Comparison of ENCODE assay signal across 17 cellular contexts in genomic region chr9:16553869-16554540, GRCh38.
"Had no signal": no experiment of that assay in that cellular context is flagged by ENCODE, and none has a peak within 500 bp of the region (broad histone marks: within the 10 kb centered on the region; RNA-seq: fewer than 3 reads in every experiment).

No MANE protein-coding gene starts in this region.

- H3K4me1 ChIP-seq: parathyroid adenoma had no signal

- H3K9me3 Mint-ChIP-seq: activated T-cell treated with anti-CD3 and anti-CD28 coated beads, Interleukin-2, amount 50 U/mL, for 4 hours; immature natural killer cell; neural crest cell; stimulated activated naive CD8-positive, alpha-beta T cell treated with anti-CD3 and anti-CD28 coated beads, Interleukin-15, amount 100 ng/mL, for 72 hours had no signal

- ATAC-seq: activated naive CD4-positive, alpha-beta T cell treated with anti-CD3 and anti-CD28 coated beads, Interleukin-2, amount 50 U/mL, for 72 hours; activated T-cell treated with anti-CD3 and anti-CD28 coated beads, Interleukin-2, amount 50 U/mL, for 4 hours; stimulated activated naive CD8-positive, alpha-beta T cell treated with anti-CD3 and anti-CD28 coated beads, Interleukin-15, amount 100 ng/mL, for 72 hours had no signal

- H3K4me3 ChIP-seq: coronary artery, thoracic aorta had no signal

- H3K4me3 Mint-ChIP-seq: activated CD4-positive, alpha-beta memory T cell treated with anti-CD3 and anti-CD28 coated beads for 36 hours; activated T-cell treated with anti-CD3 and anti-CD28 coated beads, Interleukin-2, amount 50 U/mL, for 4 hours; immature natural killer cell; memory B cell; neural crest cell; stimulated activated naive CD8-positive, alpha-beta T cell treated with anti-CD3 and anti-CD28 coated beads, Interleukin-15, amount 100 ng/mL, for 72 hours had no signal

- H3K4me1 Mint-ChIP-seq: memory B cell; neural crest cell; stimulated activated naive CD8-positive, alpha-beta T cell treated with anti-CD3 and anti-CD28 coated beads, Interleukin-15, amount 100 ng/mL, for 72 hours had no signal

- H3K9me3 ChIP-seq: thoracic aorta had no signal

- H3K27ac ChIP-seq: coronary artery, parathyroid adenoma, thoracic aorta had no signal

- H3K9ac ChIP-seq: parathyroid adenoma had no signal

- H3K27me3 Mint-ChIP-seq: activated CD4-positive, alpha-beta memory T cell treated with anti-CD3 and anti-CD28 coated beads for 36 hours; memory B cell; stimulated activated naive CD8-positive, alpha-beta T cell treated with anti-CD3 and anti-CD28 coated beads, Interleukin-15, amount 100 ng/mL, for 72 hours had no signal

- H3K27ac Mint-ChIP-seq: activated CD4-positive, alpha-beta memory T cell treated with anti-CD3 and anti-CD28 coated beads for 36 hours; activated naive CD4-positive, alpha-beta T cell treated with anti-CD3 and anti-CD28 coated beads, Interleukin-2, amount 50 U/mL, for 72 hours; memory B cell; stimulated activated naive CD8-positive, alpha-beta T cell treated with anti-CD3 and anti-CD28 coated beads, Interleukin-15, amount 100 ng/mL, for 72 hours had no signal

- DNase-seq: activated CD4-positive, alpha-beta memory T cell treated with anti-CD3 and anti-CD28 coated beads for 36 hours; activated CD4-positive, CD25-positive, alpha-beta regulatory T cell treated with anti-CD3 and anti-CD28 coated beads, Interleukin-2, amount 50 U/mL, for 72 hours; activated effector memory CD4-positive, alpha-beta T cell treated with anti-CD3 and anti-CD28 coated beads, Interleukin-2, amount 50 U/mL, for 16 hours; activated T-cell treated with anti-CD3 and anti-CD28 coated beads, Interleukin-2, amount 50 U/mL, for 4 hours; amygdala; effector CD4-positive, alpha-beta T cell; immature natural killer cell; stimulated activated CD4-positive, alpha-beta T cell treated with anti-CD3 and anti-CD28 coated beads, Interleukin-15, amount 100 ng/mL, for 24 hours; stimulated activated CD4-positive, alpha-beta T cell treated with anti-CD3 and anti-CD28 coated beads, Interleukin-4, amount 100 ng/mL, for 4 hours; stimulated activated naive CD8-positive, alpha-beta T cell treated with anti-CD3 and anti-CD28 coated beads, Interleukin-15, amount 100 ng/mL, for 72 hours; T-helper 2 cell had no signal

- H3K36me3 ChIP-seq: thoracic aorta had no signal

- H2AFZ ChIP-seq: parathyroid adenoma had no signal

- H3K36me3 Mint-ChIP-seq: activated CD4-positive, alpha-beta memory T cell treated with anti-CD3 and anti-CD28 coated beads for 36 hours; activated naive CD4-positive, alpha-beta T cell treated with anti-CD3 and anti-CD28 coated beads, Interleukin-2, amount 50 U/mL, for 72 hours; memory B cell had no signal
